31 cellular contexts compared by ENCODE assay signal in the genomic region with DNA sequence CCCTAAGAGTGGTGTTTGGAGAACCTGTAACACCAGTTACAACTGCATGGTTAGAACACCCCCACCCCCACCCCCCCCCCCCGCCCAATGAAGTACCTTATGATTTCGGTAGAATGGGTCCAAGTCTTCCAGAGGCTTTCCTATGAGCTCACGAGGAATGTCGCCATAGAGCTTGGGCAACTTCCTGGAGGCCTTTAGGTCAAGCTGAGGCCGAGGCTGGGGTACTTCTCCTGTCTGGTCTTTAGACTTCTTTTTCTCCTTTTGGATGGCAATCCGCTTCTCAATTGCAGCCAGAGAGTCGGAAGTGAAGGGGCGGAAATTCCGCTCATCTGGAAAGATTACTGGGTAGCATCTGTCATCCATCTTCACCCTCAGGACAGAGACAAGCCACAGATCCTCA.
"Had no signal": no experiment of that assay in that cellular context is flagged by ENCODE, and none has a peak within 500 bp of the region (broad histone marks: within the 10 kb centered on the region; RNA-seq: fewer than 3 reads in every experiment).

No MANE protein-coding gene starts in this region.

- H3K36me3 Mint-ChIP-seq: immature natural killer cell; memory B cell; naive thymus-derived CD4-positive, alpha-beta T cell; natural killer cell treated with Interleukin-12 subunit alpha and Interleukin-12 subunit beta and Interleukin-15 and Interleukin-18, amount 100 ng/mL, for 72 hours; stimulated activated effector memory CD8-positive, alpha-beta T cell treated with anti-CD3 and anti-CD28 coated beads, Interleukin-12 subunit alpha, Interleukin-12 subunit beta, amount 100 ng/mL, for 72 hours had no signal

- H3K27ac ChIP-seq: left lung, pancreas, prostate gland, skin epidermis, suprapubic skin, thoracic aorta, tibial artery, uterus had no signal

- DNase-seq: hypothalamus; immature natural killer cell; kidney; left colon; left lung; midbrain; mucosa of descending colon; naive thymus-derived CD4-positive, alpha-beta T cell; nucleus accumbens; pancreas; posterior cingulate gyrus; retina; right cardiac atrium; stimulated activated CD4-positive, alpha-beta T cell treated with anti-CD3 and anti-CD28 coated beads, Interleukin-12 subunit alpha, Interleukin-12 subunit beta, amount 100 ng/mL, for 4 hours; stimulated activated CD4-positive, alpha-beta T cell treated with anti-CD3 and anti-CD28 coated beads, Interleukin-15, amount 100 ng/mL, for 24 hours; stimulated activated CD4-positive, alpha-beta T cell treated with anti-CD3 and anti-CD28 coated beads, Interleukin-2, amount 100 ng/mL, for 24 hours; stimulated activated CD4-positive, alpha-beta T cell treated with anti-CD3 and anti-CD28 coated beads, Interleukin-4, amount 100 ng/mL, for 24 hours; stimulated activated naive CD4-positive, alpha-beta T cell; tibial artery; trophoblast cell; uterus had no signal

- ATAC-seq: left colon; left lung; mucosa of descending colon; naive thymus-derived CD4-positive, alpha-beta T cell; natural killer cell treated with Interleukin-12 subunit alpha and Interleukin-12 subunit beta and Interleukin-15 and Interleukin-18, amount 100 ng/mL, for 72 hours; pancreas; right cardiac atrium; sciatic nerve; stimulated activated effector memory CD8-positive, alpha-beta T cell treated with anti-CD3 and anti-CD28 coated beads, Interleukin-12 subunit alpha, Interleukin-12 subunit beta, amount 100 ng/mL, for 72 hours had no signal

- H3K9me3 Mint-ChIP-seq: immature natural killer cell; memory B cell; natural killer cell treated with Interleukin-12 subunit alpha and Interleukin-12 subunit beta and Interleukin-15 and Interleukin-18, amount 100 ng/mL, for 72 hours; stimulated activated effector memory CD8-positive, alpha-beta T cell treated with anti-CD3 and anti-CD28 coated beads, Interleukin-12 subunit alpha, Interleukin-12 subunit beta, amount 100 ng/mL, for 72 hours; stimulated activated naive CD8-positive, alpha-beta T cell treated with anti-CD3 and anti-CD28 coated beads, Interleukin-15, Interleukin-2, amounts not matched to agents 100 ng/mL and 50 ng/mL, for 24 hours had no signal

- H3K9me3 ChIP-seq: left lung, mucosa of descending colon, pancreas, prostate gland, suprapubic skin, thoracic aorta, tibial artery, uterus had no signal

- H3K27me3 Mint-ChIP-seq: stimulated activated naive CD8-positive, alpha-beta T cell treated with anti-CD3 and anti-CD28 coated beads, Interleukin-15, Interleukin-2, amounts not matched to agents 100 ng/mL and 50 ng/mL, for 24 hours had no signal

- H3K27me3 ChIP-seq: left lung, pancreas, suprapubic skin, tibial artery, uterus had no signal

- H3K36me3 ChIP-seq: left lung, pancreas, prostate gland, suprapubic skin, thoracic aorta, tibial artery, uterus had no signal

- H3K4me1 Mint-ChIP-seq: immature natural killer cell; memory B cell; naive thymus-derived CD4-positive, alpha-beta T cell; neural crest cell; stimulated activated effector memory CD8-positive, alpha-beta T cell treated with anti-CD3 and anti-CD28 coated beads, Interleukin-12 subunit alpha, Interleukin-12 subunit beta, amount 100 ng/mL, for 72 hours had no signal

- H3K4me3 ChIP-seq: left lung, mucosa of descending colon, pancreas, prostate gland, skin epidermis, suprapubic skin, thoracic aorta, tibial artery, uterus had no signal

- H3K27ac Mint-ChIP-seq: immature natural killer cell; memory B cell; naive thymus-derived CD4-positive, alpha-beta T cell; natural killer cell treated with Interleukin-12 subunit alpha and Interleukin-12 subunit beta and Interleukin-15 and Interleukin-18, amount 100 ng/mL, for 72 hours; stimulated activated effector memory CD8-positive, alpha-beta T cell treated with anti-CD3 and anti-CD28 coated beads, Interleukin-12 subunit alpha, Interleukin-12 subunit beta, amount 100 ng/mL, for 72 hours; stimulated activated naive CD8-positive, alpha-beta T cell treated with anti-CD3 and anti-CD28 coated beads, Interleukin-15, Interleukin-2, amounts not matched to agents 100 ng/mL and 50 ng/mL, for 24 hours had no signal

- H3K4me1 ChIP-seq: left lung, pancreas, prostate gland, suprapubic skin, tibial artery, uterus had no signal

- H3K4me3 Mint-ChIP-seq: immature natural killer cell; memory B cell; naive thymus-derived CD4-positive, alpha-beta T cell; natural killer cell treated with Interleukin-12 subunit alpha and Interleukin-12 subunit beta and Interleukin-15 and Interleukin-18, amount 100 ng/mL, for 72 hours; neural crest cell; stimulated activated effector memory CD8-positive, alpha-beta T cell treated with anti-CD3 and anti-CD28 coated beads, Interleukin-12 subunit alpha, Interleukin-12 subunit beta, amount 100 ng/mL, for 72 hours; stimulated activated naive CD8-positive, alpha-beta T cell treated with anti-CD3 and anti-CD28 coated beads, Interleukin-15, Interleukin-2, amounts not matched to agents 100 ng/mL and 50 ng/mL, for 24 hours had no signal
